ENCODE assay signal across 36 cellular contexts in the genomic region with DNA sequence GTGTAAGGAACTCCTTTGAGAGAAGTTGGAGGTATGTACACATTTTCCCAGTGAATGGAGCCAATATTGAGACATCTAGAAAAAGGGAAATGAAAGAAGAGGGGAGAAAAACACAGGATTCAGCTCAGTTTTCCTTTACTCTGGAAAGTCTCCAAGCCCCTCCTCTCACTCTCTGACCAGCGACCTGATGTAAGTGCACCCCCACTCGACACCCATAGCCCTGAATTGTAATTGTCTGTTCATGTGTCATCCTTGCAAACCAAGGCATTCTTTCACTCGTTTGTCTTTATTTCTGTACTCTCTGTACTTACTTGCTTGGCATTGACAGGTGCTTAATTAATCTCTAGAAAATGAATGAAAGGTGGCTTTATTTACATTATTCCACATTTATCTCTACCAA. TPM values are rescaled to one million over a fixed set of nuclear protein-coding genes. Genes with fewer than 3 reads are reported as not detected.
"Had no signal": no experiment of that assay in that cellular context is flagged by ENCODE, and none has a peak within 500 bp of the region (broad histone marks: within the 10 kb centered on the region; RNA-seq: fewer than 3 reads in every experiment).

No MANE protein-coding gene starts in this region.

- H3K4me1 Mint-ChIP-seq: activated B cell treated with CpG ODN at 0.5 μM for 24 hours, memory B cell had no signal

- H3K27me3 Mint-ChIP-seq: activated B cell treated with CpG ODN at 0.5 μM for 24 hours, brain had no signal

- H3K27ac Mint-ChIP-seq: activated B cell treated with CpG ODN at 0.5 μM for 24 hours; activated naive CD8-positive, alpha-beta T cell; activated T-cell treated with anti-CD3 and anti-CD28 coated beads, Interleukin-2, amount 50 U/mL, for 72 hours; brain; immature natural killer cell; memory B cell; natural killer cell; T-helper 1 cell treated with Interleukin-12 subunit alpha and Interleukin-12 subunit beta and Interleukin-4 antibody, amounts not matched to agents 30 μg/mL and 1 μg/mL, for 36 hours had no signal

- ATAC-seq: activated T-cell treated with anti-CD3 and anti-CD28 coated beads, Interleukin-2, amount 50 U/mL, for 72 hours; gastroesophageal sphincter; left colon; natural killer cell; right lobe of liver; stimulated activated naive CD8-positive, alpha-beta T cell treated with anti-CD3 and anti-CD28 coated beads, Interleukin-15, Interleukin-2, amounts not matched to agents 100 U/mL and 50 U/mL, for 24 hours had no signal

- H3K36me3 ChIP-seq: adrenal gland, ascending aorta, gastroesophageal sphincter, right lobe of liver, transverse colon had no signal

- H3K27ac ChIP-seq: ascending aorta, dorsolateral prefrontal cortex, gastroesophageal sphincter, right lobe of liver, skin epidermis, testis, transverse colon had no signal

- H3K4me3 ChIP-seq: adrenal gland, ascending aorta, coronary artery, dorsolateral prefrontal cortex, gastroesophageal sphincter, right lobe of liver, skin epidermis, testis, transverse colon had no signal

- DNase-seq: activated B cell treated with CpG ODN at 0.5 μM for 24 hours; activated CD4-positive, alpha-beta T cell treated with anti-CD3 and anti-CD28 coated beads, Interleukin-2, amount 50 U/mL, for 4 hours; activated naive CD4-positive, alpha-beta T cell; activated T-cell treated with anti-CD3 and anti-CD28 coated beads for 4 hours; activated T-cell treated with anti-CD3 and anti-CD28 coated beads, Interleukin-2, amount 50 U/mL, for 72 hours; adrenal gland; dorsolateral prefrontal cortex; effector memory CD4-positive, alpha-beta T cell; erythroblast; head of caudate nucleus; hypothalamus; immature natural killer cell; kidney; left colon; natural killer cell; posterior cingulate gyrus; right lobe of liver; stimulated activated CD4-positive, alpha-beta T cell treated with anti-CD3 and anti-CD28 coated beads, Interleukin-12 subunit alpha, Interleukin-12 subunit beta, amount 100 ng/mL, for 4 hours; stimulated activated CD4-positive, alpha-beta T cell treated with anti-CD3 and anti-CD28 coated beads, Interleukin-4, amount 100 ng/mL, for 1 hour; stimulated activated naive CD8-positive, alpha-beta T cell treated with anti-CD3 and anti-CD28 coated beads, Interleukin-15, Interleukin-2, amounts not matched to agents 100 U/mL and 50 U/mL, for 24 hours; SW 1271; T1000; testis; transverse colon had no signal

- H3K36me3 Mint-ChIP-seq: activated naive CD8-positive, alpha-beta T cell; brain; immature natural killer cell; memory B cell; natural killer cell had no signal

- H3K27me3 ChIP-seq: adrenal gland, ascending aorta, gastroesophageal sphincter, right lobe of liver, testis, transverse colon had no signal

- H3K4me3 Mint-ChIP-seq: activated B cell treated with CpG ODN at 0.5 μM for 24 hours; activated naive CD8-positive, alpha-beta T cell; activated T-cell treated with anti-CD3 and anti-CD28 coated beads, Interleukin-2, amount 50 U/mL, for 72 hours; brain; immature natural killer cell; memory B cell; natural killer cell; T-helper 1 cell treated with Interleukin-12 subunit alpha and Interleukin-12 subunit beta and Interleukin-4 antibody, amounts not matched to agents 30 μg/mL and 1 μg/mL, for 36 hours had no signal

- H3K9me3 Mint-ChIP-seq: activated B cell treated with CpG ODN at 0.5 μM for 24 hours, natural killer cell had no signal

- H3K9me3 ChIP-seq: adrenal gland, gastroesophageal sphincter, right lobe of liver, testis, transverse colon had no signal

RNA-seq across cellular contexts. Expression of a gene that starts 55.7 kb away (rescaled TPM):
- total RNA-seq: activated B cell treated with CpG ODN at 0.5 μM for 24 hours; activated T-cell treated with anti-CD3 and anti-CD28 coated beads, Interleukin-2, amount 50 U/mL, for 72 hours; ascending aorta; cerebellum; dorsolateral prefrontal cortex; gastroesophageal sphincter; kidney; left colon; lower leg skin; natural killer cell; omental fat pad; right lobe of liver; transverse colon; urinary bladder had no signal
- polyA plus RNA-seq: adrenal gland, immature natural killer cell, urinary bladder had no signal
